9 cellular contexts compared by ENCODE assay signal in genomic region chr3:12395349-12396012, GRCh38.
DNase-seq lines count a peak whose midpoint lies in the region; ATAC-seq and TF ChIP-seq lines count a peak whose summit lies in the region.
"Had no signal": no experiment of that assay in that cellular context is flagged by ENCODE, and none has a peak within 500 bp of the region (broad histone marks: within the 10 kb centered on the region; RNA-seq: fewer than 3 reads in every experiment).

No MANE protein-coding gene starts in this region.

- H3K9me3 Mint-ChIP-seq in WTC11 = no peaks in the 10 kb centered on the region

- no peak overlapping the region for H3K4me3 Mint-ChIP-seq in WTC11

- no peaks in the 10 kb centered on the region for H3K79me2 ChIP-seq in osteoblast (ENCODE audit: insufficient read depth, low read length)

- no peak overlapping the region for H3K4me3 ChIP-seq in NB4 (ENCODE audit: low read depth, low read length)
- peak overlapping the region; percentile 28 for H3K4me3 ChIP-seq in osteoblast (ENCODE audit: insufficient read depth, low read length)

- H3K36me3 ChIP-seq in osteoblast (ENCODE audit: insufficient read depth, low read length) = no peaks in the 10 kb centered on the region

- DNase-seq in NOMO-1 treated with DMSO at 0.1 percent for 48 hours (lab: John Stamatoyannopoulos, UW; ENCODE audit: unreplicated experiment) = peak; percentile 47
- DNase-seq in NOMO-1 treated with dmso at 0.1 percent for 144 hours (lab: John Stamatoyannopoulos, UW; ENCODE audit: unreplicated experiment) = no peak
- DNase-seq in NB4 (ENCODE audit: low read depth) = peak; percentile 33
- DNase-seq in osteoblast (ENCODE audit: insufficient read length, low spot score, missing footprints) = peak; percentile 8
- no peak for DNase-seq in WTC11 (ENCODE audit: low spot score)
- no peak for DNase-seq in substantia nigra (lab: John Stamatoyannopoulos, UW)
- no peak for DNase-seq in retina

- no peaks in the 10 kb centered on the region for H4K20me1 ChIP-seq in osteoblast (ENCODE audit: insufficient read depth, low read length)

- H3K27ac ChIP-seq in osteoblast (ENCODE audit: low read depth, low read length) = no peak overlapping the region
- no peak overlapping the region for H3K27ac ChIP-seq in substantia nigra (ENCODE audit: low read depth, low read length, poor library complexity, severe bottlenecking)
- H3K27ac ChIP-seq: 22Rv1 had no signal

- CTCF ChIA-PET in WTC11 (lab: Charles Lee) = interaction anchor here (2.3 kb wide), 1 partner anchor 84 kb away, joined by 7 read pairs; no protein-coding TSS in a partner anchor

- no peak for TF ChIP-seq POLR2A in NB4 (IDR thresholded peaks at IDR 0.05; ENCODE audit: extremely low read depth, insufficient read length)

- ATAC-seq in HG02623 (IDR thresholded peaks at IDR 0.05; ENCODE audit: unreplicated experiment) = peak; percentile 94
- ATAC-seq in WTC11 = no peak

- no peaks in the 10 kb centered on the region; the same call in 1 of the 2 replicates for H3K27me3 Mint-ChIP-seq in WTC11 (ENCODE audit: low read depth)

- no peak overlapping the region for H3K27ac Mint-ChIP-seq in WTC11

- no peaks in the 10 kb centered on the region for H3K4me1 Mint-ChIP-seq in WTC11

- H2AFZ ChIP-seq in osteoblast (ENCODE audit: low read length) = peak overlapping the region; percentile 37

- H3K4me1 ChIP-seq in osteoblast (ENCODE audit: insufficient read depth, low read length) = peaks cover 13% of the 10 kb centered on the region

- POLR2A ChIA-PET in WTC11 (lab: Charles Lee) = no interaction called here

- H3K4me2 ChIP-seq in osteoblast (ENCODE audit: insufficient read depth, low read length) = peak overlapping the region; percentile 46

- no peak for TF ChIP-seq CTCF in NB4 (IDR thresholded peaks at IDR 0.05; ENCODE audit: low read depth, low read length)
- no peak for TF ChIP-seq CTCF in osteoblast (IDR thresholded peaks at IDR 0.05; ENCODE audit: extremely low read depth, low read depth, low read length)
- no peak for TF ChIP-seq CTCF in WTC11 (IDR thresholded peaks at IDR 0.05)

- H3K36me3 Mint-ChIP-seq in WTC11 = no peaks in the 10 kb centered on the region

- H3K27me3 ChIP-seq in osteoblast (ENCODE audit: insufficient read depth, low read length) = no peaks in the 10 kb centered on the region

- no peaks in the 10 kb centered on the region for H3K9me3 ChIP-seq in osteoblast (ENCODE audit: low read depth, low read length)

TF ChIP-seq in WTC11, 78 proteins besides CTCF, POLR2A, EP300 and RAD21:
- no peak for TF ChIP-seq TEAD1 (CRISPR knock-in tag; IDR thresholded peaks at IDR 0.05)
- no peak for TF ChIP-seq TEAD4 (CRISPR knock-in tag; IDR thresholded peaks at IDR 0.05)
- TF ChIP-seq ETV6 (CRISPR knock-in tag; IDR thresholded peaks at IDR 0.05) = no peak
- TF ChIP-seq, protein P1, sequence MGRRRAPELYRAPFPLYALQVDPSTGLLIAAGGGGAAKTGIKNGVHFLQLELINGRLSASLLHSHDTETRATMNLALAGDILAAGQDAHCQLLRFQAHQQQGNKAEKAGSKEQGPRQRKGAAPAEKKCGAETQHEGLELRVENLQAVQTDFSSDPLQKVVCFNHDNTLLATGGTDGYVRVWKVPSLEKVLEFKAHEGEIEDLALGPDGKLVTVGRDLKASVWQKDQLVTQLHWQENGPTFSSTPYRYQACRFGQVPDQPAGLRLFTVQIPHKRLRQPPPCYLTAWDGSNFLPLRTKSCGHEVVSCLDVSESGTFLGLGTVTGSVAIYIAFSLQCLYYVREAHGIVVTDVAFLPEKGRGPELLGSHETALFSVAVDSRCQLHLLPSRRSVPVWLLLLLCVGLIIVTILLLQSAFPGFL (CRISPR knock-in tag; IDR thresholded peaks at IDR 0.05; ENCODE audit: borderline replicate concordance) = no peak
- TF ChIP-seq, protein P2, sequence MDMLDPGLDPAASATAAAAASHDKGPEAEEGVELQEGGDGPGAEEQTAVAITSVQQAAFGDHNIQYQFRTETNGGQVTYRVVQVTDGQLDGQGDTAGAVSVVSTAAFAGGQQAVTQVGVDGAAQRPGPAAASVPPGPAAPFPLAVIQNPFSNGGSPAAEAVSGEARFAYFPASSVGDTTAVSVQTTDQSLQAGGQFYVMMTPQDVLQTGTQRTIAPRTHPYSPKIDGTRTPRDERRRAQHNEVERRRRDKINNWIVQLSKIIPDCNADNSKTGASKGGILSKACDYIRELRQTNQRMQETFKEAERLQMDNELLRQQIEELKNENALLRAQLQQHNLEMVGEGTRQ (CRISPR knock-in tag; IDR thresholded peaks at IDR 0.05) = no peak
- no peak for TF ChIP-seq ZBTB21 (CRISPR knock-in tag; IDR thresholded peaks at IDR 0.05; ENCODE audit: borderline replicate concordance)
- TF ChIP-seq FOXP1 (CRISPR knock-in tag; IDR thresholded peaks at IDR 0.05; ENCODE audit: borderline replicate concordance) = no peak
- TF ChIP-seq NFE2L1 (CRISPR knock-in tag; IDR thresholded peaks at IDR 0.05) = no peak

Comparison
In these comparisons a context has a peak if more than half of its experiments do, and no peak if none do; other contexts are left out.
1. DNase-seq: peak in NOMO-1 treated with DMSO at 0.1 percent for 48 hours (single experiment), NB4 (single experiment) and osteoblast (single experiment); none in NOMO-1 treated with dmso at 0.1 percent for 144 hours (single experiment), WTC11 (single experiment), substantia nigra (0 of 49) and retina (single experiment).